Comparison of ENCODE assay signal across 9 cellular contexts in genomic region chr2:159249955-159250723, GRCh38. TPM values are rescaled to one million over a fixed set of nuclear protein-coding genes. Genes with fewer than 3 reads are reported as not detected.
DNase-seq lines count a peak whose midpoint lies in the region; ATAC-seq and TF ChIP-seq lines count a peak whose summit lies in the region.
"Had no signal": no experiment of that assay in that cellular context is flagged by ENCODE, and none has a peak within 500 bp of the region (broad histone marks: within the 10 kb centered on the region; RNA-seq: fewer than 3 reads in every experiment).

No MANE protein-coding gene starts in this region.

- no peak overlapping the region for H3K4ac ChIP-seq in H9 (ENCODE audit: low read depth, low read length)

- H3K79me1 ChIP-seq in H9 (ENCODE audit: insufficient read depth, low read depth, low read length, poor library complexity, severe bottlenecking) = no peaks in the 10 kb centered on the region

- H2AFZ ChIP-seq in OCI-LY1 (ENCODE audit: low read length) (no peak overlapping the region), osteoblast (ENCODE audit: low read length) (no peak overlapping the region), H9 (ENCODE audit: low read length) (no peak overlapping the region)

- H3K4me2 ChIP-seq in OCI-LY1 (ENCODE audit: low read length) (no peak overlapping the region), osteoblast (ENCODE audit: insufficient read depth, low read length) (peak overlapping the region; percentile 54), H9 (ENCODE audit: insufficient read depth, insufficient read length, low read length) (no peak overlapping the region)

- H3K9me3 ChIP-seq in OCI-LY1 (ENCODE audit: low read length) (peaks cover 9% of the 10 kb centered on the region), esophagus muscularis mucosa (peaks cover 0 to 6% (median 2%) of the 10 kb centered on the region in 4 donors), osteoblast (ENCODE audit: low read depth, low read length) (no peaks in the 10 kb centered on the region), H9 (ENCODE audit: control insufficient read depth, low read depth, low read length) (no peaks in the 10 kb centered on the region)

- H3K27ac ChIP-seq in OCI-LY1 (ENCODE audit: low read depth, low read length, poor library complexity, severe bottlenecking) = peak overlapping the region; percentile 49
- H3K27ac ChIP-seq in esophagus muscularis mucosa (replicated peaks in 1 of 4) = peak overlapping the region; percentile 56 to 64 (median 60)
- H3K27ac ChIP-seq in osteoblast (ENCODE audit: low read depth, low read length) = peak overlapping the region; percentile 76
- no peak overlapping the region for H3K27ac ChIP-seq in H9 (ENCODE audit: insufficient read length, low read depth, low read length)
- H3K27ac ChIP-seq: SK-N-MC had no signal

- no peaks in the 10 kb centered on the region; a peak in 1 of 5 replicates for H3K9me3 Mint-ChIP-seq in H9

- no peak overlapping the region for H3K4me3 Mint-ChIP-seq in H9

- no peak for TF ChIP-seq CTCF in OCI-LY1 (IDR thresholded peaks at IDR 0.05; ENCODE audit: low read length)
- TF ChIP-seq CTCF in esophagus muscularis mucosa (IDR thresholded peaks at IDR 0.05) = no peak
- no peak for TF ChIP-seq CTCF in osteoblast (IDR thresholded peaks at IDR 0.05; ENCODE audit: extremely low read depth, low read depth, low read length)
- TF ChIP-seq CTCF in H9 (conservative IDR thresholded peaks at IDR 0.05) = no peak

- no peak overlapping the region for H2BK5ac ChIP-seq in H9 (ENCODE audit: insufficient read length, low read length)

- no peak overlapping the region for H3K14ac ChIP-seq in H9 (ENCODE audit: insufficient read depth, low read length)

- no peak overlapping the region for H3K56ac ChIP-seq in H9 (ENCODE audit: insufficient read length, low read depth, low read length)

- TF ChIP-seq EP300 in esophagus muscularis mucosa (IDR thresholded peaks at IDR 0.05) = no peak

- no peak overlapping the region for H3K23ac ChIP-seq in H9 (ENCODE audit: insufficient read length, low read depth, low read length)

- peaks cover 40% of the 10 kb centered on the region for H3K36me3 ChIP-seq in OCI-LY1 (ENCODE audit: insufficient read depth, low read length)
- H3K36me3 ChIP-seq in esophagus muscularis mucosa = peaks cover 4 to 32% (median 18%) of the 10 kb centered on the region in 4 donors
- peaks cover 6% of the 10 kb centered on the region for H3K36me3 ChIP-seq in osteoblast (ENCODE audit: insufficient read depth, low read length)

- no peaks in the 10 kb centered on the region for H3F3A ChIP-seq in OCI-LY1 (ENCODE audit: insufficient read depth, low read length)

- no peaks in the 10 kb centered on the region for H3K9me2 ChIP-seq in OCI-LY1 (ENCODE audit: low read depth, low read length)

- no peaks in the 10 kb centered on the region for H3K4me1 Mint-ChIP-seq in H9

- H4K20me1 ChIP-seq in OCI-LY1 (ENCODE audit: insufficient read depth, low read length) = no peaks in the 10 kb centered on the region
- H4K20me1 ChIP-seq in osteoblast (ENCODE audit: insufficient read depth, low read length) = no peaks in the 10 kb centered on the region
- H4K20me1 ChIP-seq in H9 (ENCODE audit: control insufficient read depth, insufficient read depth, insufficient read length) = no peaks in the 10 kb centered on the region

- no peaks in the 10 kb centered on the region for H3K23me2 ChIP-seq in H9 (ENCODE audit: insufficient read length, low read depth, low read length, poor library complexity, severe bottlenecking)

- H3K9ac ChIP-seq in OCI-LY1 (ENCODE audit: low read length) = no peak overlapping the region
- no peak overlapping the region for H3K9ac ChIP-seq in H9 (ENCODE audit: extremely low read depth, insufficient read length, low read length)

- H3K79me2 ChIP-seq in OCI-LY1 (ENCODE audit: insufficient read depth, low read length) (no peaks in the 10 kb centered on the region), osteoblast (ENCODE audit: insufficient read depth, low read length) (no peaks in the 10 kb centered on the region), H9 (ENCODE audit: insufficient read depth, low read length) (no peaks in the 10 kb centered on the region)

- ATAC-seq in HG02852 (IDR thresholded peaks at IDR 0.05; ENCODE audit: unreplicated experiment) = peak; percentile 60

- H4K8ac ChIP-seq in H9 (replicated peaks; ENCODE audit: insufficient read length, low read depth, low read length) = no peak overlapping the region

- H2BK120ac ChIP-seq in H9 (ENCODE audit: low read depth, low read length, poor library complexity, severe bottlenecking) = no peak overlapping the region

- H2AK5ac ChIP-seq in H9 (ENCODE audit: insufficient read length, low read length) = no peak overlapping the region

- H2BK20ac ChIP-seq in H9 (ENCODE audit: low read depth, low read length, poor library complexity, severe bottlenecking) = no peak overlapping the region

- intact Hi-C loops in esophagus muscularis mucosa (cut with DNase I) = no loop called here

- H3K36me3 Mint-ChIP-seq in H9 (ENCODE audit: insufficient read depth in 1 of 3, low read depth in 3 of 3) = peaks cover 3 to 8% (median 5%) of the 10 kb centered on the region in 3 experiments; a peak in 6 of 7 replicates

- H4K5ac ChIP-seq in H9 (ENCODE audit: insufficient read length, low read depth, low read length) = no peak overlapping the region

- no peak overlapping the region for H4K91ac ChIP-seq in H9 (ENCODE audit: insufficient read length, low read depth, low read length)

- 51% methylated on average over 8 of the region's 8 CpGs for WGBS in esophagus muscularis mucosa
- 100% methylated on average over 1 of the region's 8 CpGs for WGBS in H9 (ENCODE audit: extremely low coverage, insufficient read length, low lambda C conversion rate)

- no peak overlapping the region for H2BK15ac ChIP-seq in H9 (ENCODE audit: low read depth, low read length)

- H3K4me3 ChIP-seq in OCI-LY1 (ENCODE audit: low read depth, low read length, poor library complexity, severe bottlenecking) (no peak overlapping the region), esophagus muscularis mucosa (no peak overlapping the region), osteoblast (ENCODE audit: insufficient read depth, low read length) (no peak overlapping the region)
- H3K4me3 ChIP-seq: SK-N-MC had no signal

- H3K4me1 ChIP-seq in OCI-LY1 (ENCODE audit: insufficient read depth, low read length, severe bottlenecking) = peaks cover 23% of the 10 kb centered on the region
- peaks cover 14 to 19% (median 16%) of the 10 kb centered on the region in 4 donors for H3K4me1 ChIP-seq in esophagus muscularis mucosa
- H3K4me1 ChIP-seq in osteoblast (ENCODE audit: insufficient read depth, low read length) = peaks cover 10% of the 10 kb centered on the region
- no peaks in the 10 kb centered on the region for H3K4me1 ChIP-seq in H9 (ENCODE audit: insufficient read depth, low read length)

- no peak overlapping the region for H3T11ph ChIP-seq in H9 (ENCODE audit: low read length)

- H3K27me3 ChIP-seq in OCI-LY1 (ENCODE audit: insufficient read depth, low read length) (no peaks in the 10 kb centered on the region), esophagus muscularis mucosa (no peaks in the 10 kb centered on the region), osteoblast (ENCODE audit: insufficient read depth, low read length) (no peaks in the 10 kb centered on the region), H9 (ENCODE audit: insufficient read depth, low read length) (no peaks in the 10 kb centered on the region)

- no peak for TF ChIP-seq POLR2A in esophagus muscularis mucosa (IDR thresholded peaks at IDR 0.05; ENCODE audit: low read depth)

- DNase-seq in GDM1 (lab: John Stamatoyannopoulos, UW) = peak; percentile 64
- DNase-seq in esophagus muscularis mucosa (ENCODE audit: extremely low spot score) = no peak
- DNase-seq in osteoblast (ENCODE audit: insufficient read length, low spot score, missing footprints) = peak; percentile 91
- no peak for DNase-seq in NCI-H2227 treated with DMSO at 0.1 percent for 48 hours (lab: John Stamatoyannopoulos, UW)
- DNase-seq in H9 = no peak
- DNase-seq in retina = no peak

- no peak overlapping the region for H2BK12ac ChIP-seq in H9 (ENCODE audit: insufficient read length, low read depth, low read length)

- H3K27ac Mint-ChIP-seq in H9 = no peak overlapping the region

- no peaks in the 10 kb centered on the region for H3K27me3 Mint-ChIP-seq in H9 (ENCODE audit: low read depth)

- H3K18ac ChIP-seq in H9 (ENCODE audit: insufficient read length, low read depth, low read length) = no peak overlapping the region

RNA-seq across cellular contexts. Expression of gene WDSUB1, which starts 36.4 kb away (rescaled TPM):
- total RNA-seq in esophagus muscularis mucosa (1 to 10 TPM; 3.5 to 7.9 (median 4.4) TPM), osteoblast (12.7 and 13.8 TPM in 2 replicates), H9 (2021) (5.5 and 6.2 TPM in 2 replicates)

Comparison
In these comparisons a context has a peak if more than half of its experiments do, and no peak if none do; other contexts are left out.
1. DNase-seq: peak in GDM1 (single experiment) and osteoblast (single experiment); none in esophagus muscularis mucosa (single experiment), NCI-H2227 treated with DMSO at 0.1 percent for 48 hours (single experiment), H9 (single experiment) and retina (single experiment).